ENCODE assay signal across 9 cellular contexts in genomic region chr3:150469031-150469930, GRCh38.
DNase-seq lines count a peak whose midpoint lies in the region; ATAC-seq and TF ChIP-seq lines count a peak whose summit lies in the region.
"Had no signal": no experiment of that assay in that cellular context is flagged by ENCODE, and none has a peak within 500 bp of the region (broad histone marks: within the 10 kb centered on the region; RNA-seq: fewer than 3 reads in every experiment).

No MANE protein-coding gene starts in this region.

- H3K56ac ChIP-seq in mesendoderm (ENCODE audit: low read length), result no peak overlapping the region

- H2BK120ac ChIP-seq in mesendoderm (ENCODE audit: low read depth, low read length), result no peak overlapping the region
- H2BK120ac ChIP-seq in neuronal stem cell (ENCODE audit: low read depth, low read length), result no peak overlapping the region

- H3K27ac Mint-ChIP-seq in chondrocyte (ENCODE audit: unreplicated experiment), result peak overlapping the region; percentile 96
- H3K27ac Mint-ChIP-seq: naive B cell had no signal

- H3K27ac ChIP-seq in left ventricle myocardium inferior (replicated peaks), result no peak overlapping the region
- peak overlapping the region; percentile 16 for H3K27ac ChIP-seq in mesendoderm (ENCODE audit: low read depth, low read length)
- H3K27ac ChIP-seq in neuronal stem cell (replicated peaks; ENCODE audit: low read length), result no peak overlapping the region

- intact Hi-C loops in Right ventricle myocardium inferior (cut with DNase I) (no loop called here), left ventricle myocardium inferior (cut with micrococcal nuclease) (no loop called here)

- H3K18ac ChIP-seq in mesendoderm (ENCODE audit: low read length) (no peak overlapping the region), neuronal stem cell (ENCODE audit: low read length) (no peak overlapping the region)

- no peak overlapping the region for H4K91ac ChIP-seq in neuronal stem cell (ENCODE audit: low read depth, low read length, poor library complexity)

- H3K27me3 Mint-ChIP-seq in chondrocyte (ENCODE audit: low read depth), result no peaks in the 10 kb centered on the region
- H3K27me3 Mint-ChIP-seq: naive B cell had no signal

- H2AK5ac ChIP-seq in mesendoderm (ENCODE audit: low read length), result no peak overlapping the region
- no peak overlapping the region for H2AK5ac ChIP-seq in neuronal stem cell (ENCODE audit: low read depth, low read length)

- H4K8ac ChIP-seq in mesendoderm (ENCODE audit: low read depth, low read length) (no peak overlapping the region), neuronal stem cell (ENCODE audit: low read depth, low read length) (no peak overlapping the region)

- ATAC-seq in Right ventricle myocardium inferior (peak; percentile 74), GM21360 (IDR thresholded peaks at IDR 0.05; ENCODE audit: unreplicated experiment) (no peak)

- no peak overlapping the region for H2BK15ac ChIP-seq in mesendoderm (replicated peaks; ENCODE audit: low read depth)
- H2BK15ac ChIP-seq in neuronal stem cell (ENCODE audit: low read length), result no peak overlapping the region

- H3K4me3 Mint-ChIP-seq in chondrocyte (ENCODE audit: unreplicated experiment), result peak overlapping the region; percentile 52
- H3K4me3 Mint-ChIP-seq: naive B cell had no signal

- H3K79me1 ChIP-seq in mesendoderm (ENCODE audit: low read length) (no peaks in the 10 kb centered on the region), neuronal stem cell (ENCODE audit: low read depth, low read length) (no peaks in the 10 kb centered on the region)

- H3K4me3 ChIP-seq in left ventricle myocardium inferior, result no peak overlapping the region
- no peak overlapping the region for H3K4me3 ChIP-seq in mesendoderm (ENCODE audit: low read length)
- H3K4me3 ChIP-seq in neuronal stem cell (ENCODE audit: low read length in 2 of 2), result no peak overlapping the region

- H3K9me3 ChIP-seq in left ventricle myocardium inferior (replicated peaks) (no peaks in the 10 kb centered on the region), neuronal stem cell (replicated peaks in 1 of 2; ENCODE audit: control insufficient read depth in 2 of 2, insufficient read depth in 1 of 2, low read depth in 1 of 2, low read length in 2 of 2) (no peaks in the 10 kb centered on the region)

- H3K4ac ChIP-seq in mesendoderm (ENCODE audit: low read depth, low read length), result no peak overlapping the region
- H3K4ac ChIP-seq in neuronal stem cell (ENCODE audit: low read length), result no peak overlapping the region

- H3K4me2 ChIP-seq in mesendoderm (ENCODE audit: low read length) (no peak overlapping the region), neuronal stem cell (ENCODE audit: insufficient read depth, low read length, poor library complexity, severe bottlenecking) (no peak overlapping the region)

- no peaks in the 10 kb centered on the region for H3K79me2 ChIP-seq in mesendoderm (ENCODE audit: control insufficient read depth, insufficient read depth, low read length)

- no peak overlapping the region for H4K5ac ChIP-seq in mesendoderm (ENCODE audit: low read length)

- H3K9ac ChIP-seq in mesendoderm (ENCODE audit: low read length), result no peak overlapping the region
- no peak overlapping the region for H3K9ac ChIP-seq in neuronal stem cell (ENCODE audit: low read depth, low read length, poor library complexity)

- WGBS in mesendoderm (ENCODE audit: extremely low coverage, insufficient coverage, low lambda C conversion rate), result no CpG with 5 or more reads among the region's 15 CpGs
- WGBS in neuronal stem cell (ENCODE audit: extremely low coverage in 2 of 2, insufficient read length in 2 of 2, insufficient replicate concordance in 1 of 2), 2 donors, result no CpG with 5 or more reads among the region's 15 CpGs

- peaks cover 7% of the 10 kb centered on the region for H3K36me3 Mint-ChIP-seq in chondrocyte (ENCODE audit: low read depth)

- H2AFZ ChIP-seq in neuronal stem cell (ENCODE audit: low read length), result no peak overlapping the region

- H2BK12ac ChIP-seq in neuronal stem cell (ENCODE audit: low read length), result no peak overlapping the region

- H3K27me3 ChIP-seq in left ventricle myocardium inferior (ENCODE audit: low read depth), result no peaks in the 10 kb centered on the region
- no peaks in the 10 kb centered on the region for H3K27me3 ChIP-seq in mesendoderm (ENCODE audit: insufficient read depth, low read length, poor library complexity)
- no peaks in the 10 kb centered on the region for H3K27me3 ChIP-seq in neuronal stem cell (ENCODE audit: control insufficient read depth in 3 of 3, insufficient read depth in 3 of 3, low read depth in 1 of 3, low read length in 3 of 3)

- H3K23ac ChIP-seq in mesendoderm (ENCODE audit: low read length), result no peak overlapping the region
- H3K23ac ChIP-seq in neuronal stem cell (ENCODE audit: low read depth, low read length, poor library complexity), result no peak overlapping the region

- TF ChIP-seq CTCF in left ventricle myocardium inferior (IDR thresholded peaks at IDR 0.05; ENCODE audit: borderline replicate concordance) (no peak), chondrocyte (IDR thresholded peaks at IDR 0.05) (no peak)

- peaks cover 17% of the 10 kb centered on the region for H3K4me1 ChIP-seq in left ventricle myocardium inferior
- peaks cover 2% of the 10 kb centered on the region for H3K4me1 ChIP-seq in mesendoderm (ENCODE audit: control insufficient read depth, low read depth, low read length)
- H3K4me1 ChIP-seq in neuronal stem cell (ENCODE audit: control insufficient read depth in 2 of 2, insufficient read depth in 1 of 2, low read depth in 1 of 2, low read length in 2 of 2), result no peaks in the 10 kb centered on the region

- no peaks in the 10 kb centered on the region for H3K9me3 Mint-ChIP-seq in chondrocyte (ENCODE audit: low read depth)

- H2BK5ac ChIP-seq in mesendoderm (ENCODE audit: low read length) (no peak overlapping the region), neuronal stem cell (ENCODE audit: low read length) (no peak overlapping the region)

- H3K4me1 Mint-ChIP-seq in chondrocyte (ENCODE audit: low read depth), result peaks cover 33% of the 10 kb centered on the region
- H3K4me1 Mint-ChIP-seq: naive B cell had no signal

- H3K36me3 ChIP-seq in left ventricle myocardium inferior (no peaks in the 10 kb centered on the region), mesendoderm (ENCODE audit: control insufficient read depth, insufficient read depth, low read length) (no peaks in the 10 kb centered on the region), neuronal stem cell (replicated peaks in 1 of 2; ENCODE audit: control insufficient read depth in 2 of 2, insufficient read depth in 2 of 2, low read length in 2 of 2) (no peaks in the 10 kb centered on the region)

- DNase-seq in Right ventricle myocardium inferior (ENCODE audit: missing footprints) (no peak), left ventricle myocardium inferior (no peak), chondrocyte (ENCODE audit: low spot score) (no peak), mesendoderm (peak; percentile 95), inferior parietal cortex (ENCODE audit: extremely low spot score) (no peak), neuronal stem cell (ENCODE audit: low spot score) (no peak), NCI-H774 (lab: John Stamatoyannopoulos, UW) (no peak)
- DNase-seq: naive B cell had no signal

- H3K14ac ChIP-seq in neuronal stem cell (ENCODE audit: low read length), result no peak overlapping the region
